Comparison of ENCODE assay signal across 14 cellular contexts in the genomic region with DNA sequence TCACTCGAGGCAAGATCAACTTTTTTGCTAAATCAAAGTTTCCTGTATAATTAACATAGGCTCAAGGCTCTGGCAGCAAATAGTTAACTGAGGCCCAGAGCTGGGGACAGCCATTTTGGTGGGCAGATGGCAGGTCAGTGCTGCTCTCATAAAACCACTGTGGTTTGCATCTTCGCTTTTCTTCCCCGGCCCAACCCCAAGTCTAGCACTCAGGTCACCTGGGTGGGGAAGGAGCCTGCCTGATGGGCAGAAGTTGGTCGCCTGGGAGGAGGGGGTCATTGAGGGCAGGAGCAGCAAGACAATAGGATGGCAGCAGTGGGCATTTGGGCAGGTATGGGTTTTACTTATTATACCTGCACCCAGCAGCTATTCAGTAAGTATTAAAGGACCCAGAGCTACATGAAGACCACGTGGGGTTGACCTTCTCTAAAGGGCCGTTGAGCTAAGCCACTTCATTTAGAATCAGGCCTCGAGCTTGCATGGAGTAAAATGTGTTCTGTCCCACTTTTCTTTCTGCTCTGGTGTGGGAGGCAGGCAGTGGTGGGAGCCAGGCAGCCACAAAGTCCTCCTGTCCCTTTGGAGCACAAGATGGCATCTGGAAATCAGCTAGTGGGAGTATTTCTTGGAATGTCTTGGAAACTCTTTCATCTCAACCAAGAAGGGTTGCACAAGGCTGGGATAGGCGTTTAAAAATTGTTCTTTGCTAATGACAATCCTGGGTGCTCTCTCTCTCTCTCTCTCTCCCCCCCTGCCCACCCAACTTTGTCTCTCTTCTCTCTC.
DNase-seq lines count a peak whose midpoint lies in the region; ATAC-seq and TF ChIP-seq lines count a peak whose summit lies in the region.
"Had no signal": no experiment of that assay in that cellular context is flagged by ENCODE, and none has a peak within 500 bp of the region (broad histone marks: within the 10 kb centered on the region; RNA-seq: fewer than 3 reads in every experiment).

No MANE protein-coding gene starts in this region.

- peak overlapping the region; percentile 18 for H3K4me3 ChIP-seq in Loucy (ENCODE audit: low read length, poor library complexity, severe bottlenecking)
- H3K4me3 ChIP-seq: SJCRH30 had no signal

- H3K4me2 ChIP-seq in Loucy (ENCODE audit: low read depth, low read length, poor library complexity, severe bottlenecking), result peak overlapping the region; percentile 48

- peaks cover 45% of the 10 kb centered on the region for H3K4me1 ChIP-seq in Loucy (ENCODE audit: insufficient read depth, low read length, poor library complexity, severe bottlenecking)
- H3K4me1 ChIP-seq: SJCRH30 had no signal

- no peaks in the 10 kb centered on the region for H3K36me3 ChIP-seq in Loucy (ENCODE audit: insufficient read depth, low read length)
- H3K36me3 ChIP-seq: SJCRH30 had no signal

- no peak overlapping the region for H3K27ac Mint-ChIP-seq in neural crest cell (ENCODE audit: unreplicated experiment)
- H3K27ac Mint-ChIP-seq: B cell; CD4-positive, alpha-beta memory T cell had no signal

- H3K9me2 ChIP-seq in Loucy (replicated peaks; ENCODE audit: low read depth, low read length), result no peaks in the 10 kb centered on the region

- peaks cover 19% of the 10 kb centered on the region for H3K4me1 Mint-ChIP-seq in neural crest cell

- DNase-seq in neural crest cell (ENCODE audit: low read depth, low spot score) (no peak), SK-N-DZ (ENCODE audit: low spot score) (no peak), NCI-H510A treated with DMSO at 0.1 percent for 48 hours (lab: John Stamatoyannopoulos, UW) (no peak)
- DNase-seq in activated effector memory CD4-positive, alpha-beta T cell treated with anti-CD3 and anti-CD28 coated beads, Interleukin-2, amount 50 U/mL, for 16 hours, result no peak
- DNase-seq: CD4-positive, alpha-beta memory T cell; DMS79 treated with DMSO at 0.1 percent for 48 hours; GF-D8; Karpas-422; NCI-H187 treated with DMSO at 0.1 percent for 48 hours had no signal

- H4K20me1 ChIP-seq in Loucy (ENCODE audit: insufficient read depth, low read length, poor library complexity, severe bottlenecking), result no peaks in the 10 kb centered on the region

- H3K27me3 ChIP-seq in Loucy (ENCODE audit: insufficient read depth, low read length, poor library complexity, severe bottlenecking), result no peaks in the 10 kb centered on the region
- H3K27me3 ChIP-seq: SJCRH30 had no signal

- H3K9me3 Mint-ChIP-seq in neural crest cell, result no peaks in the 10 kb centered on the region
- H3K9me3 Mint-ChIP-seq: CD4-positive, alpha-beta memory T cell had no signal

- H3K9ac ChIP-seq in Loucy (ENCODE audit: low read depth, low read length, poor library complexity, severe bottlenecking), result peak overlapping the region; percentile 14

- H3F3A ChIP-seq in Loucy (ENCODE audit: low read depth), result no peaks in the 10 kb centered on the region

- ATAC-seq in GM21786 (IDR thresholded peaks at IDR 0.05; ENCODE audit: unreplicated experiment), result peak; percentile 1

- no peaks in the 10 kb centered on the region for H3K9me3 ChIP-seq in Loucy (ENCODE audit: insufficient read depth, low read depth, low read length)
- H3K9me3 ChIP-seq: SJCRH30 had no signal

- H3K27me3 Mint-ChIP-seq in neural crest cell (ENCODE audit: low read depth), result peaks cover 78% of the 10 kb centered on the region

- peak overlapping the region; percentile 73 for H3K27ac ChIP-seq in cingulate gyrus (ENCODE audit: low read depth, low read length)
- H3K27ac ChIP-seq: SJCRH30 had no signal

- peak overlapping the region; percentile 35 for H2AFZ ChIP-seq in Loucy (ENCODE audit: low read length)

- no peaks in the 10 kb centered on the region for H3K36me3 Mint-ChIP-seq in neural crest cell (ENCODE audit: low read depth)
- H3K36me3 Mint-ChIP-seq: CD4-positive, alpha-beta memory T cell had no signal

- peak overlapping the region; percentile 35 for H3K4me3 Mint-ChIP-seq in neural crest cell

- no peak for TF ChIP-seq CTCF in Loucy (conservative IDR thresholded peaks at IDR 0.05; ENCODE audit: low read length)
- no peak for TF ChIP-seq CTCF in neural crest cell (conservative IDR thresholded peaks at IDR 0.05)

- H3K79me2 ChIP-seq in Loucy (ENCODE audit: insufficient read depth, low read length), result peaks cover 3% of the 10 kb centered on the region; the same call in 1 of the 2 replicates
